ENCODE assay signal across 11 cellular contexts in genomic region chr13:66887088-66887487, GRCh38.
DNase-seq lines count a peak whose midpoint lies in the region; ATAC-seq and TF ChIP-seq lines count a peak whose summit lies in the region.
"Had no signal": no experiment of that assay in that cellular context is flagged by ENCODE, and none has a peak within 500 bp of the region (broad histone marks: within the 10 kb centered on the region; RNA-seq: fewer than 3 reads in every experiment).

No MANE protein-coding gene starts in this region.

- H3K27ac Mint-ChIP-seq in GM23338, result no peak overlapping the region
- H3K27ac Mint-ChIP-seq: CD4-positive, CD25-positive, alpha-beta regulatory T cell had no signal

- H3K27me3 ChIP-seq in GM23338 (ENCODE audit: insufficient read depth), result no peaks in the 10 kb centered on the region
- H3K27me3 ChIP-seq: sigmoid colon, suprapubic skin had no signal

- no peaks in the 10 kb centered on the region for H3K79me2 ChIP-seq in GM23338 (replicated peaks; ENCODE audit: insufficient read depth)

- peaks cover 8% of the 10 kb centered on the region; the same call in 2 of the 3 replicates for H3K4me1 Mint-ChIP-seq in GM23338
- no peaks in the 10 kb centered on the region for H3K4me1 Mint-ChIP-seq in activated T-cell treated with anti-CD3 and anti-CD28 coated beads, Interleukin-2, amount 50 U/mL, for 4 hours (ENCODE audit: low read depth)
- H3K4me1 Mint-ChIP-seq: CD4-positive, CD25-positive, alpha-beta regulatory T cell had no signal

- no peak overlapping the region for H3K4me2 ChIP-seq in GM23338

- TF ChIP-seq CTCF in AG10803 (conservative IDR thresholded peaks at IDR 0.05; ENCODE audit: low read length) (no peak), GM23338 (conservative IDR thresholded peaks at IDR 0.05; ENCODE audit: low read depth in 2 of 2) (no peak)

- peaks cover 9% of the 10 kb centered on the region for H3K4me1 ChIP-seq in GM23338 (ENCODE audit: insufficient read depth)
- H3K4me1 ChIP-seq: sigmoid colon, suprapubic skin had no signal

- DNase-seq in AG10803 (ENCODE audit: low read depth), result peak; percentile 0
- DNase-seq in fibroblast of gingiva (ENCODE audit: low read depth), result peak; percentile 70
- no peak for DNase-seq in GM23338 (ENCODE audit: low spot score)
- no peak for DNase-seq in HK-2 (ENCODE audit: unreplicated experiment)
- no peak for DNase-seq in activated T-cell treated with anti-CD3 and anti-CD28 coated beads, Interleukin-2, amount 50 U/mL, for 4 hours
- DNase-seq: CD4-positive, CD25-positive, alpha-beta regulatory T cell; sigmoid colon had no signal

- no peak overlapping the region for H3K4me3 Mint-ChIP-seq in GM23338
- no peak overlapping the region for H3K4me3 Mint-ChIP-seq in activated T-cell treated with anti-CD3 and anti-CD28 coated beads, Interleukin-2, amount 50 U/mL, for 4 hours
- H3K4me3 Mint-ChIP-seq: CD4-positive, CD25-positive, alpha-beta regulatory T cell had no signal

- no peak overlapping the region for H3K27ac ChIP-seq in GM23338 (ENCODE audit: low read depth)
- H3K27ac ChIP-seq: sigmoid colon, suprapubic skin had no signal

- no peaks in the 10 kb centered on the region for H3K36me3 Mint-ChIP-seq in GM23338 (ENCODE audit: low read depth)
- H3K36me3 Mint-ChIP-seq in activated T-cell treated with anti-CD3 and anti-CD28 coated beads, Interleukin-2, amount 50 U/mL, for 4 hours (ENCODE audit: insufficient read depth), result no peaks in the 10 kb centered on the region
- H3K36me3 Mint-ChIP-seq: CD4-positive, CD25-positive, alpha-beta regulatory T cell had no signal

- ATAC-seq in GM21360 (IDR thresholded peaks at IDR 0.05; ENCODE audit: unreplicated experiment), result peak; percentile 91
- peak; percentile 82 for ATAC-seq in HG03575 (IDR thresholded peaks at IDR 0.05; ENCODE audit: extremely low read depth, insufficient number of reproducible peaks, low FRiP score, unreplicated experiment)
- no peak for ATAC-seq in GM23338
- ATAC-seq in GM18873 (IDR thresholded peaks at IDR 0.05; ENCODE audit: low FRiP score, unreplicated experiment), result no peak
- ATAC-seq in activated T-cell treated with anti-CD3 and anti-CD28 coated beads, Interleukin-2, amount 50 U/mL, for 4 hours, result no peak

- no peaks in the 10 kb centered on the region for H3K9me2 ChIP-seq in GM23338 (ENCODE audit: insufficient read depth)

- H3K27me3 Mint-ChIP-seq in GM23338 (ENCODE audit: insufficient read depth, low read depth, poor library complexity), result no peaks in the 10 kb centered on the region
- no peaks in the 10 kb centered on the region for H3K27me3 Mint-ChIP-seq in activated T-cell treated with anti-CD3 and anti-CD28 coated beads, Interleukin-2, amount 50 U/mL, for 4 hours (ENCODE audit: low read depth)
- H3K27me3 Mint-ChIP-seq: CD4-positive, CD25-positive, alpha-beta regulatory T cell had no signal

- no peaks in the 10 kb centered on the region for H3F3A ChIP-seq in GM23338 (replicated peaks; ENCODE audit: low read depth)

- H2AFZ ChIP-seq in GM23338, result no peak overlapping the region

- no peaks in the 10 kb centered on the region; the same call in 2 of the 3 replicates for H3K9me3 Mint-ChIP-seq in GM23338
- H3K9me3 Mint-ChIP-seq in activated T-cell treated with anti-CD3 and anti-CD28 coated beads, Interleukin-2, amount 50 U/mL, for 4 hours, result peaks cover 17% of the 10 kb centered on the region

- H3K36me3 ChIP-seq in GM23338 (ENCODE audit: insufficient read depth), result no peaks in the 10 kb centered on the region
- H3K36me3 ChIP-seq: sigmoid colon, suprapubic skin had no signal

- H3K4me3 ChIP-seq in AG10803 (ENCODE audit: low read length) (no peak overlapping the region), GM23338 (no peak overlapping the region)
- H3K4me3 ChIP-seq: sigmoid colon, suprapubic skin had no signal

- no peaks in the 10 kb centered on the region for H4K20me1 ChIP-seq in GM23338 (replicated peaks; ENCODE audit: insufficient read depth)

TF ChIP-seq in GM23338, 12 proteins besides CTCF, POLR2A, EP300 and RAD21 (continues in another document):
- TF ChIP-seq NANOG (IDR thresholded peaks at IDR 0.05; ENCODE audit: borderline replicate concordance) (no peak), REST (IDR thresholded peaks at IDR 0.05; ENCODE audit: unreplicated experiment) (no peak), JUNB (IDR thresholded peaks at IDR 0.05; ENCODE audit: unreplicated experiment) (no peak), CREB1 (CRISPR knock-in tag; IDR thresholded peaks at IDR 0.05; ENCODE audit: low read depth) (no peak), ZNF331 (CRISPR knock-in tag; IDR thresholded peaks at IDR 0.05; ENCODE audit: low read depth) (no peak), EZH2phosphoT487 (IDR thresholded peaks at IDR 0.05; ENCODE audit: unreplicated experiment) (no peak), ETS1 (IDR thresholded peaks at IDR 0.05) (no peak), EZH2 (IDR thresholded peaks at IDR 0.05; ENCODE audit: low read depth, unreplicated experiment) (no peak), STAT1 (IDR thresholded peaks at IDR 0.05; ENCODE audit: unreplicated experiment) (no peak), POLR2AphosphoS5 (IDR thresholded peaks at IDR 0.05; ENCODE audit: low read depth) (no peak)

Comparison
In these comparisons a context has a peak if more than half of its experiments do, and no peak if none do; other contexts are left out.
1. DNase-seq: peak in AG10803 (single experiment) and fibroblast of gingiva (single experiment); none in GM23338 (single experiment), HK-2 (single experiment) and activated T-cell treated with anti-CD3 and anti-CD28 coated beads, Interleukin-2, amount 50 U/mL, for 4 hours (single experiment).
2. ATAC-seq: peak in GM21360 (single experiment) and HG03575 (single experiment); none in GM23338 (single experiment), GM18873 (single experiment) and activated T-cell treated with anti-CD3 and anti-CD28 coated beads, Interleukin-2, amount 50 U/mL, for 4 hours (0 of 2).